In genomic region chr19:601310-601709, GRCh38 we compare ENCODE assay signal across 28 cellular contexts. TPM values are rescaled to one million over a fixed set of nuclear protein-coding genes. Genes with fewer than 3 reads are reported as not detected.
DNase-seq lines count a peak whose midpoint lies in the region; ATAC-seq, FAIRE-seq and TF ChIP-seq lines count a peak whose summit lies in the region.
"Had no signal": no experiment of that assay in that cellular context is flagged by ENCODE, and none has a peak within 500 bp of the region (broad histone marks: within the 10 kb centered on the region; RNA-seq: fewer than 3 reads in every experiment).

No MANE protein-coding gene starts in this region.

- peak overlapping the region; percentile 21 for H2AFZ ChIP-seq in IMR-90 (replicated peaks; ENCODE audit: low read length, poor library complexity)

- H3K27ac Mint-ChIP-seq in endothelial cell (ENCODE audit: unreplicated experiment): no peak overlapping the region
- H3K27ac Mint-ChIP-seq: B cell; CD4-positive, alpha-beta T cell had no signal

- H3K14ac ChIP-seq in IMR-90 (replicated peaks; ENCODE audit: low read depth, low read length): no peak overlapping the region

- H3K27ac ChIP-seq in left ventricle myocardium inferior (replicated peaks) (peak overlapping the region; percentile 19), heart left ventricle (peak overlapping the region in 1 of 12 donors; percentile 16), IMR-90 (ENCODE audit: insufficient read depth, low read length) (no peak overlapping the region)
- H3K27ac ChIP-seq: 22Rv1; A549; BLaER1 treated with 17β-estradiol and CSF1 and Interleukin-3, amounts not matched to agents 10 nM and 100 nM; C4-2B had no signal

- TF ChIP-seq RAD21 in IMR-90 (IDR thresholded peaks at IDR 0.05; ENCODE audit: low read length): no peak

- 90 to 93% (median 92%) methylated on average over 27 to 28 of the region's 28 CpGs for WGBS in heart left ventricle, 4 donors
- WGBS in IMR-90 (ENCODE audit: extremely low coverage in 2 of 2, insufficient read length in 1 of 2), 2 experiments: 89% methylated on average over 27 of the region's 28 CpGs; no CpG with 5 or more reads in 1 of the 2 experiments

- H3K4me1 ChIP-seq in left ventricle myocardium inferior (peaks cover 9% of the 10 kb centered on the region), heart left ventricle (peaks cover 0 to 8% (median 0%) of the 10 kb centered on the region in 12 donors), IMR-90 (ENCODE audit: control insufficient read depth, insufficient read depth, low read length) (no peaks in the 10 kb centered on the region)
- H3K4me1 ChIP-seq: A549 had no signal

- H3K36me3 Mint-ChIP-seq in endothelial cell (ENCODE audit: low read depth, unreplicated experiment): peaks cover 4% of the 10 kb centered on the region
- H3K36me3 Mint-ChIP-seq: CD8-positive, alpha-beta memory T cell had no signal

- H3K9ac ChIP-seq in IMR-90 (ENCODE audit: low read depth, low read length): no peak overlapping the region
- H3K9ac ChIP-seq: BLaER1 treated with 17β-estradiol and CSF1 and Interleukin-3, amounts not matched to agents 10 nM and 100 nM had no signal

- H3K9me3 ChIP-seq in left ventricle myocardium inferior (replicated peaks): no peaks in the 10 kb centered on the region
- H3K9me3 ChIP-seq in heart left ventricle: no peaks in the 10 kb centered on the region
- H3K9me3 ChIP-seq in IMR-90 (ENCODE audit: control insufficient read depth, insufficient read depth, low read length): peaks cover 7% of the 10 kb centered on the region; the same call in 1 of the 2 replicates
- H3K9me3 ChIP-seq: A549 had no signal

- TF ChIP-seq CTCF in left ventricle myocardium inferior (IDR thresholded peaks at IDR 0.05; ENCODE audit: borderline replicate concordance) (no peak), heart left ventricle (IDR thresholded peaks at IDR 0.05) (no peak), IMR-90 (conservative IDR thresholded peaks at IDR 0.05; ENCODE audit: low read depth, low read length) (no peak), endothelial cell (IDR thresholded peaks at IDR 0.05; ENCODE audit: unreplicated experiment) (no peak)

- no peak overlapping the region for H4K91ac ChIP-seq in IMR-90 (ENCODE audit: insufficient read depth, low read depth, low read length)

- ATAC-seq in heart left ventricle (no peak), IMR-90 (ENCODE audit: low read depth) (no peak)
- ATAC-seq: A549, GM12878 had no signal

- no peaks in the 10 kb centered on the region for H3K9me1 ChIP-seq in IMR-90 (ENCODE audit: insufficient read depth, low read length)

- H2BK120ac ChIP-seq in IMR-90 (ENCODE audit: low read depth, low read length): no peak overlapping the region

- TF ChIP-seq POLR2A in heart left ventricle (IDR thresholded peaks at IDR 0.05) (no peak), IMR-90 (IDR thresholded peaks at IDR 0.05; ENCODE audit: low read depth, low read length) (no peak), H54 (IDR thresholded peaks at IDR 0.05; ENCODE audit: low read depth, low read length) (no peak)

- peaks cover 6% of the 10 kb centered on the region for H3K27me3 Mint-ChIP-seq in endothelial cell (ENCODE audit: unreplicated experiment)
- H3K27me3 Mint-ChIP-seq: B cell; CD4-positive, alpha-beta T cell; CD8-positive, alpha-beta memory T cell had no signal

- intact Hi-C loops in left ventricle myocardium inferior (cut with micrococcal nuclease): no loop called here
- intact Hi-C loops in heart left ventricle (cut with DNase I): no loop called here
- intact Hi-C loops in IMR-90 (cut with micrococcal nuclease): no loop called here

- CTCF ChIA-PET in IMR-90 (lab: Yijun Ruan, JAX): no interaction called here

- no peak overlapping the region for H4K5ac ChIP-seq in IMR-90 (ENCODE audit: low read depth, low read length)

- peaks cover 8% of the 10 kb centered on the region for H3K27me3 ChIP-seq in left ventricle myocardium inferior (ENCODE audit: low read depth)
- H3K27me3 ChIP-seq in heart left ventricle: no peaks in the 10 kb centered on the region
- peaks cover 2% of the 10 kb centered on the region; the same call in 1 of the 2 replicates for H3K27me3 ChIP-seq in IMR-90 (ENCODE audit: control insufficient read depth, insufficient read depth, low read length)

- H3K9me3 Mint-ChIP-seq in endothelial cell (ENCODE audit: unreplicated experiment): peaks cover 10% of the 10 kb centered on the region
- H3K9me3 Mint-ChIP-seq: CD4-positive, alpha-beta T cell had no signal

- no peak overlapping the region for H2AK9ac ChIP-seq in IMR-90 (replicated peaks; ENCODE audit: low read depth, low read length, poor library complexity)

- H2BK5ac ChIP-seq in IMR-90 (ENCODE audit: low read depth, low read length, poor library complexity, severe bottlenecking): no peak overlapping the region

- H3K56ac ChIP-seq in IMR-90 (ENCODE audit: extremely low read depth, insufficient read depth, low read length): no peak overlapping the region

- no peak overlapping the region for H3K4ac ChIP-seq in IMR-90 (ENCODE audit: low read depth, low read length)

- H3K23ac ChIP-seq in IMR-90 (ENCODE audit: low read depth, low read length): no peak overlapping the region

- BruUV-seq in IMR-90 (replicated peaks; lab: Mats Ljungman, UMichigan): no TSS peak

- in situ Hi-C loops in IMR-90 (cut with MboI; ENCODE audit: low sequenced_read_pairs): no loop called here

- no peak overlapping the region for H3K4me2 ChIP-seq in IMR-90 (ENCODE audit: low read depth, low read length)
- H3K4me2 ChIP-seq: A549; BLaER1 treated with 17β-estradiol and CSF1 and Interleukin-3, amounts not matched to agents 10 nM and 100 nM had no signal

- H3K4me3 ChIP-seq in left ventricle myocardium inferior (no peak overlapping the region), heart left ventricle (no peak overlapping the region), IMR-90 (ENCODE audit: insufficient read depth, low read depth, low read length) (no peak overlapping the region)
- H3K4me3 ChIP-seq: A549; BLaER1 treated with 17β-estradiol and CSF1 and Interleukin-3, amounts not matched to agents 10 nM and 100 nM; GM12878 had no signal

- H3K79me1 ChIP-seq in IMR-90 (ENCODE audit: low read depth in 1 of 2, low read length in 2 of 2): no peaks in the 10 kb centered on the region

- no peaks in the 10 kb centered on the region; the same call in 1 of the 2 replicates for H4K20me1 ChIP-seq in IMR-90 (ENCODE audit: insufficient read depth, low read length)

- no peak overlapping the region for H2BK20ac ChIP-seq in IMR-90 (ENCODE audit: low read depth, low read length)

- dilution Hi-C loops in IMR-90 (cut with HindIII; ENCODE audit: low sequenced_read_pairs, unreplicated experiment): no loop called here

- no peak overlapping the region for H3K4me3 Mint-ChIP-seq in endothelial cell (ENCODE audit: unreplicated experiment)
- H3K4me3 Mint-ChIP-seq: B cell; CD4-positive, alpha-beta T cell; CD8-positive, alpha-beta memory T cell had no signal

- no peak overlapping the region for H4K8ac ChIP-seq in IMR-90 (ENCODE audit: low read depth in 2 of 2, low read length in 2 of 2)

- POLR2A ChIA-PET in IMR-90 (lab: Charles Lee; ENCODE audit: unreplicated experiment): no interaction called here

- no peaks in the 10 kb centered on the region for H3K4me1 Mint-ChIP-seq in endothelial cell (ENCODE audit: unreplicated experiment)
- H3K4me1 Mint-ChIP-seq: B cell; CD8-positive, alpha-beta memory T cell had no signal

- FAIRE-seq in H54 (lab: Jason Lieb, UNC): no peak
- FAIRE-seq: A549, GM12878, GM12892, GM18507 had no signal

- no peak overlapping the region for H2BK15ac ChIP-seq in IMR-90 (ENCODE audit: low read depth, low read length)

- no peak overlapping the region for H2AK5ac ChIP-seq in IMR-90 (ENCODE audit: low read depth, low read length)

- no peaks in the 10 kb centered on the region for H3K36me3 ChIP-seq in left ventricle myocardium inferior
- no peaks in the 10 kb centered on the region for H3K36me3 ChIP-seq in heart left ventricle
- no peaks in the 10 kb centered on the region for H3K36me3 ChIP-seq in IMR-90 (ENCODE audit: control insufficient read depth, insufficient read depth, low read length)
- H3K36me3 ChIP-seq: BLaER1 treated with 17β-estradiol and CSF1 and Interleukin-3, amounts not matched to agents 10 nM and 100 nM had no signal

- DNase-seq in left ventricle myocardium inferior: no peak
- no peak for DNase-seq in heart left ventricle
- DNase-seq in IMR-90: no peak
- DNase-seq in H54 (ENCODE audit: insufficient read length, low spot score): no peak
- DNase-seq in endothelial cell (ENCODE audit: low spot score): no peak
- DNase-seq: AML-193; CD4-positive, alpha-beta T cell; CD8-positive, alpha-beta memory T cell; COR-L47; DMS 273 treated with DMSO at 0.1 percent for 48 hours; DMS153; DMS53; DMS79; DND-41; EL; GDM1 had no signal

- no peak overlapping the region for H3K18ac ChIP-seq in IMR-90 (ENCODE audit: low read depth, low read length)

RNA-seq across cellular contexts. Expression of gene HCN2, which starts 11.6 kb away (rescaled TPM):
- total RNA-seq in left ventricle myocardium inferior (21.9 TPM), heart left ventricle (10 to 100 TPM in 7 of 9 donors, 1 to 10 TPM in 2; 4.1 to 27.4 (median 15.4) TPM), IMR-90 (2012; rRNA removed) (0.56 and 0.72 TPM in 2 replicates), endothelial cell (ENCODE audit: unreplicated experiment) (0.28 TPM)
- polyA plus RNA-seq in heart left ventricle (10 to 100 TPM in 1 of 2 donors, 1 to 10 TPM in 1; 4.8 to 22.4 TPM), IMR-90 (2012; rRNA removed) (2.0 and 2.6 TPM in 2 replicates)
- 1.5 and 5.2 TPM in 2 replicates for polyA plus RNA-seq in IMR-90 (2012; cell fraction: cytosol; rRNA removed)
- polyA plus RNA-seq in IMR-90 (2012; cell fraction: nucleus; rRNA removed; ENCODE audit: low replicate concordance): 1.3 and 4.0 TPM in 2 replicates
- polyA plus RNA-seq: CD8-positive, alpha-beta memory T cell had no signal

RNA-seq across cellular contexts. Expression of gene BSG, which starts 28.9 kb away (rescaled TPM):
- 1,533 TPM for total RNA-seq in left ventricle myocardium inferior
- 1,000 to 10,000 TPM; 1,160 to 2,590 (median 1,462) TPM for total RNA-seq in heart left ventricle
- 1,000 to 10,000 TPM in 1 of 2 donors, 100 to 1,000 TPM in 1; 727 to 2,989 TPM for polyA plus RNA-seq in heart left ventricle
- total RNA-seq in IMR-90 (2012; rRNA removed): 129 and 130 TPM in 2 replicates
- 698 and 994 TPM in 2 replicates for polyA plus RNA-seq in IMR-90 (2012; rRNA removed)
- polyA plus RNA-seq in IMR-90 (2012; cell fraction: cytosol; rRNA removed): 596 and 943 TPM in 2 replicates
- polyA plus RNA-seq in IMR-90 (2012; cell fraction: nucleus; rRNA removed; ENCODE audit: low replicate concordance): 294 and 438 TPM in 2 replicates
- total RNA-seq in endothelial cell (ENCODE audit: unreplicated experiment): 353 TPM

RNA-seq across cellular contexts. Expression of gene POLRMT, which starts 32.0 kb away (rescaled TPM):
- total RNA-seq in left ventricle myocardium inferior (54.3 TPM), heart left ventricle (10 to 100 TPM; 32.0 to 78.0 (median 41.5) TPM), IMR-90 (2012; rRNA removed) (9.9 and 10.3 TPM in 2 replicates), endothelial cell (ENCODE audit: unreplicated experiment) (53.6 TPM)
- polyA plus RNA-seq in heart left ventricle (10 to 100 TPM; 38.8 to 75.2 TPM), IMR-90 (2012; rRNA removed) (29.6 and 44.6 TPM in 2 replicates)
- polyA plus RNA-seq in IMR-90 (2012; cell fraction: cytosol; rRNA removed): 13.8 and 22.8 TPM in 2 replicates
- 96.1 and 272 TPM in 2 replicates for polyA plus RNA-seq in IMR-90 (2012; cell fraction: nucleus; rRNA removed; ENCODE audit: low replicate concordance)

RNA-seq across cellular contexts. Expression of gene FGF22, which starts 38.4 kb away (rescaled TPM):
- total RNA-seq in left ventricle myocardium inferior (not detected), heart left ventricle (under 1 TPM in 3 of 9 donors, not detected in 6; 0.16 to 0.36 (median 0.20) TPM), IMR-90 (2012; rRNA removed) (not detected in 2 replicates), endothelial cell (ENCODE audit: unreplicated experiment) (not detected)
- polyA plus RNA-seq in heart left ventricle (under 1 TPM; 0.07 to 0.11 TPM), IMR-90 (2012; rRNA removed) (0.14 and 0.24 TPM in 2 replicates)
- 0.21 and 0.22 TPM in 2 replicates for polyA plus RNA-seq in IMR-90 (2012; cell fraction: cytosol; rRNA removed)
- 0.40 and 2.1 TPM in 2 replicates for polyA plus RNA-seq in IMR-90 (2012; cell fraction: nucleus; rRNA removed; ENCODE audit: low replicate concordance)
- total RNA-seq: A172, Daoy, G401, GM12878 had no signal
- polyA plus RNA-seq: CD8-positive, alpha-beta memory T cell had no signal

RNA-seq across cellular contexts. Expression of gene GZMM, which starts 57.5 kb away (rescaled TPM):
- total RNA-seq in left ventricle myocardium inferior (not detected), heart left ventricle (1 to 10 TPM in 2 of 9 donors, under 1 TPM in 2, not detected in 5; 0.40 to 3.0 (median 0.87) TPM), IMR-90 (2012; rRNA removed) (not detected in 2 replicates), endothelial cell (ENCODE audit: unreplicated experiment) (not detected)
- polyA plus RNA-seq in heart left ventricle (under 1 TPM; 0.12 to 0.34 TPM), IMR-90 (2012; rRNA removed) (0.11 and 0.24 TPM in 2 replicates)
- polyA plus RNA-seq in IMR-90 (2012; cell fraction: cytosol; rRNA removed): 0.23 and 0.81 TPM in 2 replicates
- polyA plus RNA-seq in IMR-90 (2012; cell fraction: nucleus; rRNA removed; ENCODE audit: low replicate concordance): 0.11 and 0.50 TPM in 2 replicates
- total RNA-seq: A172, B cell had no signal
- polyA plus RNA-seq: A549, BJ had no signal
